8 cellular contexts compared by ENCODE assay signal in genomic region chr1:46203738-46204405, GRCh38.
A peak's percentile ranks its signal among the peaks of the same experiment; 100 is the strongest.
DNase-seq lines count a peak whose midpoint lies in the region; ATAC-seq and TF ChIP-seq lines count a peak whose summit lies in the region.

No MANE protein-coding gene starts in this region.

- H3K9me3 ChIP-seq in iPS-20b (ENCODE audit: insufficient read depth, low read depth, low read length), result no peaks in the 10 kb centered on the region

- no peaks in the 10 kb centered on the region for H3K36me3 ChIP-seq in iPS-20b (ENCODE audit: insufficient read depth, low read depth, low read length)

- peaks cover 19% of the 10 kb centered on the region for H3K4me1 Mint-ChIP-seq in stimulated activated memory B cell treated with anti-CD40 and anti-IgM and Interleukin-4, amounts not matched to agents 10 μg/mL and 1 μg/mL and 100 μg/mL, for 72 hours

- no peaks in the 10 kb centered on the region for H3K36me3 Mint-ChIP-seq in stimulated activated memory B cell treated with anti-CD40 and anti-IgM and Interleukin-4, amounts not matched to agents 10 μg/mL and 1 μg/mL and 100 μg/mL, for 72 hours

- no peak overlapping the region for H3K27ac ChIP-seq in iPS-20b (ENCODE audit: low read length)

- no peaks in the 10 kb centered on the region for H3K9me3 Mint-ChIP-seq in stimulated activated memory B cell treated with anti-CD40 and anti-IgM and Interleukin-4, amounts not matched to agents 10 μg/mL and 1 μg/mL and 100 μg/mL, for 72 hours

- no peak for ATAC-seq in stimulated activated memory B cell treated with anti-CD40 and anti-IgM and Interleukin-4, amounts not matched to agents 10 μg/mL and 1 μg/mL and 100 μg/mL, for 72 hours

- TF ChIP-seq CTCF in HFF-Myc (IDR thresholded peaks at IDR 0.05; ENCODE audit: low read depth, low read length, missing control alignments), result no peak
- no peak for TF ChIP-seq CTCF in astrocyte of the spinal cord (IDR thresholded peaks at IDR 0.05; ENCODE audit: low read depth, low read length)
- no peak for TF ChIP-seq CTCF in GM13977 (IDR thresholded peaks at IDR 0.05; ENCODE audit: extremely low read depth, insufficient read depth, missing control alignments)

- in situ Hi-C loops in astrocyte of the spinal cord (cut with HindIII; ENCODE audit: low sequenced_read_pairs) (loop anchor here (10.0 kb wide), 1 partner anchor 159 kb away; no protein-coding TSS in a partner anchor), GM13977 (cut with MboI; ENCODE audit: low pct_unique_long_range_greater_than_20kb, low sequenced_read_pairs, unreplicated experiment) (no loop called here)

- H3K27me3 ChIP-seq in iPS-20b (ENCODE audit: insufficient read depth, low read length), result 0 out of 2 replicates have a peak, but pooled peaks cover 4% of the 10 kb centered on the region

- H3K4me3 Mint-ChIP-seq in stimulated activated memory B cell treated with anti-CD40 and anti-IgM and Interleukin-4, amounts not matched to agents 10 μg/mL and 1 μg/mL and 100 μg/mL, for 72 hours, result peak overlapping the region; percentile 81

- peak overlapping the region; percentile 79; the same call in 1 of the 2 replicates for H3K9ac ChIP-seq in iPS-20b (ENCODE audit: low read depth, low read length)

- DNase-seq in HFF-Myc (ENCODE audit: extremely low read depth, low read depth) (no peak), astrocyte of the spinal cord (ENCODE audit: low read depth, low spot score) (peak; percentile 6), CD1c-positive myeloid dendritic cell (ENCODE audit: extremely low spot score) (no peak), GM13977 (ENCODE audit: low spot score) (no peak), putamen (ENCODE audit: low spot score) (no peak), kidney glomerular epithelial cell (lab: John Stamatoyannopoulos, UW) (no peak)

- H3K27me3 Mint-ChIP-seq in stimulated activated memory B cell treated with anti-CD40 and anti-IgM and Interleukin-4, amounts not matched to agents 10 μg/mL and 1 μg/mL and 100 μg/mL, for 72 hours, result peaks cover 18% of the 10 kb centered on the region

- peak overlapping the region; percentile 84 for H3K4me3 ChIP-seq in HFF-Myc (replicated peaks; ENCODE audit: low read depth, low read length)
- peak overlapping the region; percentile 65 for H3K4me3 ChIP-seq in astrocyte of the spinal cord (ENCODE audit: low read depth, low read length)
- H3K4me3 ChIP-seq in iPS-20b (ENCODE audit: low read length), result peak overlapping the region; percentile 97

- peaks cover 3% of the 10 kb centered on the region; the same call in 1 of the 2 replicates for H3K4me1 ChIP-seq in iPS-20b (ENCODE audit: insufficient read depth, low read length)

- H3K27ac Mint-ChIP-seq in stimulated activated memory B cell treated with anti-CD40 and anti-IgM and Interleukin-4, amounts not matched to agents 10 μg/mL and 1 μg/mL and 100 μg/mL, for 72 hours, result peak overlapping the region; percentile 18
